In the genomic region with DNA sequence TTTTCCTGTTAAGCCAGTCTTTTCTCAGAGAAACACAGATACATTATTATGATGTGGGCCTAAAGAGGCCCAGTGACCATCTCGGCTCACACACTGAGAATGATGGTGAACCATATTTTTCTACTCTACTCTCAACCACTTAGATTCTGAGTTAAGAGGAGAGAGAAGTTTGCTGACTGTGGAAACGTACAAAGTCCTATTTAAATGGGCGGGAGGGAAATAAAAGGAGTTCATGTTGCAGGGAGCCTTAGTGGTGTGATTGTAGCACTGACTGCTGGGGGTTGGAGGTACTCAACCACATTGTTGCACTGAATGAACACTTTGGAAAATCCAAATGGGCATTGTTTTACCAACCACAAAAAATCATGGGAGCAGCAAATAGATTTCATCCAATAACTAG, we compare ENCODE assay signal across 18 cellular contexts. TPM values are rescaled to one million over a fixed set of nuclear protein-coding genes. Genes with fewer than 3 reads are reported as not detected.
DNase-seq lines count a peak whose midpoint lies in the region; ATAC-seq, FAIRE-seq and TF ChIP-seq lines count a peak whose summit lies in the region.
"Had no signal": no experiment of that assay in that cellular context is flagged by ENCODE, and none has a peak within 500 bp of the region (broad histone marks: within the 10 kb centered on the region; RNA-seq: fewer than 3 reads in every experiment).

No MANE protein-coding gene starts in this region.

- H3K4me3 ChIP-seq in IMR-90 (ENCODE audit: insufficient read depth, low read depth, low read length) (no peak overlapping the region), HepG2 (replicated peaks in 1 of 3; ENCODE audit: insufficient read depth in 1 of 3, low read depth in 2 of 3, low read length in 3 of 3) (no peak overlapping the region), small intestine (ENCODE audit: low read depth in 1 of 2, low read length in 2 of 2) (no peak overlapping the region)
- H3K4me3 ChIP-seq: PC-9 had no signal

- H2AFZ ChIP-seq in IMR-90 (replicated peaks; ENCODE audit: low read length, poor library complexity), result no peak overlapping the region
- H2AFZ ChIP-seq in HepG2 (ENCODE audit: low read length), result no peak overlapping the region
- H2AFZ ChIP-seq: PC-9 had no signal

- no peak overlapping the region for H4K8ac ChIP-seq in IMR-90 (ENCODE audit: low read depth in 2 of 2, low read length in 2 of 2)

- H3K4me1 ChIP-seq in IMR-90 (ENCODE audit: control insufficient read depth, insufficient read depth, low read length), result no peaks in the 10 kb centered on the region
- H3K4me1 ChIP-seq in HepG2 (ENCODE audit: insufficient read depth, low read length), result peaks cover 23% of the 10 kb centered on the region
- H3K4me1 ChIP-seq in small intestine (ENCODE audit: control insufficient read depth in 2 of 2, insufficient read depth in 1 of 2, low read depth in 1 of 2, low read length in 1 of 2), result peaks cover 0 to 2% of the 10 kb centered on the region in 2 donors

- H3K9ac ChIP-seq in IMR-90 (ENCODE audit: low read depth, low read length), result no peak overlapping the region
- H3K9ac ChIP-seq in HepG2 (ENCODE audit: insufficient read depth, low read depth, low read length), result no peak overlapping the region
- H3K9ac ChIP-seq: KMS-11 had no signal

- no peak overlapping the region for H2AK9ac ChIP-seq in IMR-90 (replicated peaks; ENCODE audit: low read depth, low read length, poor library complexity)

- H2AK5ac ChIP-seq in IMR-90 (ENCODE audit: low read depth, low read length), result no peak overlapping the region

- H3K23ac ChIP-seq in IMR-90 (ENCODE audit: low read depth, low read length), result peak overlapping the region; percentile 15; the same call in 1 of the 2 replicates

- TF ChIP-seq RAD21 in IMR-90 (IDR thresholded peaks at IDR 0.05; ENCODE audit: low read length) (no peak), HepG2 (CRISPR knock-in tag; IDR thresholded peaks at IDR 0.05) (no peak)

- H3K9me3 ChIP-seq in IMR-90 (ENCODE audit: control insufficient read depth, insufficient read depth, low read length) (no peaks in the 10 kb centered on the region), HepG2 (ENCODE audit: low read length) (no peaks in the 10 kb centered on the region), small intestine (ENCODE audit: control insufficient read depth, low read depth) (no peaks in the 10 kb centered on the region)

- H4K91ac ChIP-seq in IMR-90 (ENCODE audit: insufficient read depth, low read depth, low read length), result no peak overlapping the region

- no peaks in the 10 kb centered on the region for H3K27me3 ChIP-seq in IMR-90 (ENCODE audit: control insufficient read depth, insufficient read depth, low read length)
- H3K27me3 ChIP-seq in HepG2 (ENCODE audit: control insufficient read depth in 1 of 2, insufficient read depth in 2 of 2, low read length in 2 of 2), result no peaks in the 10 kb centered on the region
- H3K27me3 ChIP-seq in small intestine (ENCODE audit: control insufficient read depth in 2 of 2, insufficient read depth in 2 of 2, low read length in 2 of 2), result no peaks in the 10 kb centered on the region

- no peak overlapping the region for H3K14ac ChIP-seq in IMR-90 (replicated peaks; ENCODE audit: low read depth, low read length)

- no peaks in the 10 kb centered on the region for H3K79me2 ChIP-seq in HepG2 (ENCODE audit: insufficient read depth, low read length)

- TF ChIP-seq EP300 in HepG2 (IDR thresholded peaks at IDR 0.05; ENCODE audit: low read depth in 2 of 2, low read length in 2 of 2) (no peak), HepG2 (CRISPR knock-in tag; IDR thresholded peaks at IDR 0.05; ENCODE audit: borderline replicate concordance) (no peak)

- H2BK5ac ChIP-seq in IMR-90 (ENCODE audit: low read depth, low read length, poor library complexity, severe bottlenecking), result no peak overlapping the region

- no CpG with 5 or more reads among the region's 3 CpGs for WGBS in IMR-90 (ENCODE audit: extremely low coverage in 2 of 2, insufficient read length in 1 of 2), 2 experiments
- 0% methylated on average over 3 of the region's 3 CpGs for WGBS in HepG2 (ENCODE audit: low lambda C conversion rate)
- 17 to 70% (median 40%) methylated on average over 3 of the region's 3 CpGs for WGBS in small intestine, 3 donors

- intact Hi-C loops in IMR-90 (cut with micrococcal nuclease) (no loop called here), HepG2 (cut with micrococcal nuclease; ENCODE audit: unreplicated experiment) (no loop called here)

- no peak overlapping the region for H2BK20ac ChIP-seq in IMR-90 (ENCODE audit: low read depth, low read length)

- no peak overlapping the region for H2BK120ac ChIP-seq in IMR-90 (ENCODE audit: low read depth, low read length)

- H3K9me1 ChIP-seq in IMR-90 (ENCODE audit: insufficient read depth, low read length), result 0 out of 2 replicates have a peak, but pooled peaks cover 3% of the 10 kb centered on the region

- BruUV-seq in IMR-90 (replicated peaks; lab: Mats Ljungman, UMichigan), result no TSS peak
- BruUV-seq in HepG2 (replicated peaks; lab: Mats Ljungman, UMichigan), result no TSS peak

- no peaks in the 10 kb centered on the region for H3K79me1 ChIP-seq in IMR-90 (ENCODE audit: low read depth in 1 of 2, low read length in 2 of 2)

- no peak overlapping the region for H3K56ac ChIP-seq in IMR-90 (ENCODE audit: extremely low read depth, insufficient read depth, low read length)

- H4K20me1 ChIP-seq in IMR-90 (ENCODE audit: insufficient read depth, low read length), result no peaks in the 10 kb centered on the region
- H4K20me1 ChIP-seq in HepG2 (ENCODE audit: insufficient read depth, low read length), result no peaks in the 10 kb centered on the region

- FAIRE-seq in HepG2 (lab: Jason Lieb, UNC) (peak; percentile 53), small intestine (lab: Jason Lieb, UNC) (no peak)

- CTCF ChIA-PET in IMR-90 (lab: Yijun Ruan, JAX), result no interaction called here
- CTCF ChIA-PET in HepG2 (lab: Yijun Ruan, JAX; ENCODE audit: low intra/inter-chr PET ratio, low total read pairs), result no interaction called here

- POLR2A ChIA-PET in IMR-90 (lab: Charles Lee; ENCODE audit: unreplicated experiment) (no interaction called here), HepG2 (lab: Yijun Ruan, JAX) (no interaction called here)

- ATAC-seq in IMR-90 (ENCODE audit: low read depth) (no peak), HepG2 (peak; percentile 99), GM21360 (IDR thresholded peaks at IDR 0.05; ENCODE audit: unreplicated experiment) (no peak)
- ATAC-seq: SK-N-SH treated with all-trans-retinoic acid at 6 μM for 48 hours had no signal

- no peak overlapping the region for H2BK15ac ChIP-seq in IMR-90 (ENCODE audit: low read depth, low read length)

- H3K4ac ChIP-seq in IMR-90 (ENCODE audit: low read depth, low read length), result no peak overlapping the region

- H3K27ac ChIP-seq in IMR-90 (ENCODE audit: insufficient read depth, low read length) (no peak overlapping the region), HepG2 (ENCODE audit: extremely low read length, insufficient read depth, low read length) (no peak overlapping the region), small intestine (ENCODE audit: low read depth in 1 of 2, low read length in 1 of 2) (no peak overlapping the region)
- H3K27ac ChIP-seq: C4-2B, KMS-11, PC-9, RWPE1 had no signal

- in situ Hi-C loops in IMR-90 (cut with MboI; ENCODE audit: low sequenced_read_pairs), result no loop called here
- in situ Hi-C loops in HepG2 (cut with HindIII; ENCODE audit: extremely low pct_ligation_motif_present, low pct_unique_long_range_greater_than_20kb), result no loop called here

- DNase-seq in IMR-90 (no peak), SW480 (ENCODE audit: low spot score) (peak; percentile 5), HepG2 (ENCODE audit: low spot score) (peak; percentile 56), small intestine (peak; percentile 81), NCI-H345 (lab: John Stamatoyannopoulos, UW) (no peak), COR-L47 (lab: John Stamatoyannopoulos, UW) (no peak)
- DNase-seq: AML-193, DMS79 treated with DMSO at 0.1 percent for 48 hours, NCI-H1092 treated with DMSO at 0.1 percent for 48 hours, NCI-H226, NCI-H524 treated with DMSO at 0.1 percent for 48 hours, PC-9, SIG-M5 had no signal

- H3K36me3 ChIP-seq in IMR-90 (ENCODE audit: control insufficient read depth, insufficient read depth, low read length), result no peaks in the 10 kb centered on the region
- no peaks in the 10 kb centered on the region for H3K36me3 ChIP-seq in HepG2 (replicated peaks in 1 of 2; ENCODE audit: control insufficient read depth in 1 of 2, insufficient read depth in 2 of 2, low read length in 2 of 2)
- no peaks in the 10 kb centered on the region for H3K36me3 ChIP-seq in small intestine (ENCODE audit: control insufficient read depth in 2 of 2, insufficient read depth in 2 of 2, low read length in 2 of 2)

- dilution Hi-C loops in IMR-90 (cut with HindIII; ENCODE audit: low sequenced_read_pairs, unreplicated experiment), result no loop called here

- H4K5ac ChIP-seq in IMR-90 (ENCODE audit: low read depth, low read length), result no peak overlapping the region

- TF ChIP-seq POLR2A in IMR-90 (IDR thresholded peaks at IDR 0.05; ENCODE audit: low read depth, low read length) (no peak), HepG2 (IDR thresholded peaks at IDR 0.05; ENCODE audit: insufficient read depth in 1 of 2, low read depth in 2 of 2, low read length in 2 of 2) (no peak)

- no peak overlapping the region for H3K4me2 ChIP-seq in IMR-90 (ENCODE audit: low read depth, low read length)
- H3K4me2 ChIP-seq in HepG2 (ENCODE audit: low read depth, low read length), result no peak overlapping the region
- H3K4me2 ChIP-seq: KMS-11, PC-9 had no signal

- TF ChIP-seq CTCF in IMR-90 (conservative IDR thresholded peaks at IDR 0.05; ENCODE audit: low read depth, low read length), result no peak
- peak; percentile 47 for TF ChIP-seq CTCF in HepG2 (CRISPR knock-in tag; IDR thresholded peaks at IDR 0.05)

- H3K18ac ChIP-seq in IMR-90 (ENCODE audit: low read depth, low read length), result no peak overlapping the region

RNA-seq across cellular contexts. Expression of a gene that starts 51.0 kb away (rescaled TPM):
- total RNA-seq in IMR-90 (2012; rRNA removed) (0.54 and 0.56 TPM in 2 replicates), HepG2 (2016; rRNA removed; fragmentation: Illumina TruSeq; extraction: Trizol) (0.18 and 0.69 TPM in 2 replicates)
- polyA plus RNA-seq in IMR-90 (2012; rRNA removed) (0.09 and 0.12 TPM in 2 replicates), HepG2 (2011; rRNA removed) (0.24 and 0.42 TPM in 2 replicates), small intestine (1 to 10 TPM in 2 of 3 donors, under 1 TPM in 1; 0.45 to 2.4 (median 1.3) TPM)
- polyA plus RNA-seq in IMR-90 (2012; cell fraction: cytosol; rRNA removed), result 0.02 TPM in 2 replicates
- 0.11 and 0.94 TPM in 2 replicates for polyA plus RNA-seq in IMR-90 (2012; cell fraction: nucleus; rRNA removed; ENCODE audit: low replicate concordance)
- 0.44 and 0.81 TPM in 2 replicates for total RNA-seq in HepG2 (2016; cell fraction: cytosol; rRNA removed; fragmentation: Illumina TruSeq; extraction: Trizol; ENCODE audit: low read depth)
- 0.34 and 1.0 TPM in 2 replicates for total RNA-seq in HepG2 (2016; cell fraction: insoluble cytoplasmic fraction; rRNA removed; fragmentation: Illumina TruSeq; extraction: Trizol)
- total RNA-seq in HepG2 (2016; cell fraction: membrane; rRNA removed; fragmentation: Illumina TruSeq; extraction: Trizol), result 0.28 and 0.45 TPM in 2 replicates
- total RNA-seq in HepG2 (2016; cell fraction: nucleus; rRNA removed; fragmentation: Illumina TruSeq; extraction: Trizol), result 1.9 and 2.8 TPM in 2 replicates
- polyA plus RNA-seq in HepG2 (2011; cell fraction: cytosol; rRNA removed), result 0.04 and 0.07 TPM in 2 replicates
- polyA plus RNA-seq in HepG2 (2011; cell fraction: nucleus; rRNA removed), result 0.61 and 0.71 TPM in 2 replicates
- polyA plus RNA-seq in HepG2 (2012), result 0.47 and 0.58 TPM in 2 replicates
- 0.08 and 0.16 TPM in 2 replicates for polyA plus RNA-seq in HepG2 (2016; cell fraction: cytosol; fragmentation: Illumina TruSeq; extraction: Trizol; ENCODE audit: low read depth)
- polyA plus RNA-seq in HepG2 (2016; cell fraction: insoluble cytoplasmic fraction; fragmentation: Illumina TruSeq; extraction: Trizol; ENCODE audit: low read depth), result 0.27 and 0.29 TPM in 2 replicates
- polyA plus RNA-seq in HepG2 (2016; cell fraction: membrane; fragmentation: Illumina TruSeq; extraction: Trizol; ENCODE audit: low read depth), result 0.10 and 0.19 TPM in 2 replicates
- 1.00 and 1.2 TPM in 2 replicates for polyA plus RNA-seq in HepG2 (2016; cell fraction: nucleus; fragmentation: Illumina TruSeq; extraction: Trizol; ENCODE audit: insufficient read depth, low read depth)
- 0.36 and 21.5 TPM in 2 replicates for polyA minus RNA-seq in HepG2 (2011; rRNA and poly(A)+ RNA removed; ENCODE audit: low replicate concordance)
- polyA minus RNA-seq in HepG2 (2011; cell fraction: cytosol; rRNA and poly(A)+ RNA removed), result 0.79 TPM in 1 of 2 replicates, not detected in the other
- polyA minus RNA-seq in HepG2 (2011; cell fraction: nucleus; rRNA and poly(A)+ RNA removed), result 2.0 and 2.4 TPM in 2 replicates

Comparison
In these comparisons a context has a peak if more than half of its experiments do, and no peak if none do; other contexts are left out.
1. DNase-seq: peak in SW480 (single experiment), HepG2 (single experiment) and small intestine (single experiment); none in IMR-90 (single experiment), NCI-H345 (single experiment) and COR-L47 (single experiment).